ENCODE assay signal across 8 cellular contexts in the genomic region with DNA sequence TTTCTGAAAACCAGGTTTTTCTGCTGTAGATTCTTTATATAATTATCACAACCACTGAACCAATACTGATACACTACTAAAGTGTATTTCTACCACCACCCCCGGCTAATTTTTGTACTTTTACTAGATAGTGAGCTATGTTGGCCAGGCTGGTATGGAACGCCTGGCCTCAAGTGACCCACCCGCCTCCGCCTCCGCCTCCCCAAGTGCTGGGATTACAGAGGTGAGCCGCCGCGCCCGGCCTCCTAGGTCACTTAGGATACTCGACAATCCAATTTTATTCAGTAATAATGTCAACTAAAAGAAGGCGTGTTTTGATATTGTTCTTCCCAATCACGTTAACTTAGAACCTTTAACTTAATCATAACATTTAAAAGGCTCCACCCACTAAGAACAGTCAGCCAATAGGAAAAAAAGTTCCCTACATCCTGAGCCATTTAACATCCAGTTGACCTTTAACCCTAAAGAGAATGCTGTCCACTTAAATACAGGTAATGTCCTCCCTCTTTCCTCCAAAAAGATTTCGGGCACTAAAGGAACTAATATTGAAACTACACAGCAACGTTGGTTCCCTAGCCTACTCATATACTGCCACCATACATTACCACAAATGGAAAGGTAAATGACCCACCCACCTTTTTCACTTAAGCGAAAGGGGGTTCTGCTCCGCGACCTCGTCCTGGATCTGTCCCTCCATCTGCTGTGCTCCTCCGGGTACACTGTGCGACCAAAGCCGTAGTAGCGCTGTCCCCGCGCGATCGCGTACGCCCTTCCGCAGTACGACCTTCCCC. TPM values are rescaled to one million over a fixed set of nuclear protein-coding genes. Genes with fewer than 3 reads are reported as not detected.
A peak's percentile ranks its signal among the peaks of the same experiment; 100 is the strongest.
DNase-seq lines count a peak whose midpoint lies in the region; ATAC-seq and TF ChIP-seq lines count a peak whose summit lies in the region.

No MANE protein-coding gene starts in this region.

- DNase-seq in CD4-positive, CD25-positive, alpha-beta regulatory T cell = peak in 2 of 3 donors; percentile 8 to 40
- no peak for DNase-seq in activated CD4-positive, alpha-beta memory T cell treated with anti-CD3 and anti-CD28 coated beads for 36 hours
- no peak for DNase-seq in left ventricle myocardium inferior
- no peak for DNase-seq in retinal pigment epithelial cell (ENCODE audit: low read depth)
- no peak for DNase-seq in UCSD-AML1 (lab: John Stamatoyannopoulos, UW; ENCODE audit: unreplicated experiment)
- DNase-seq in omental fat pad (ENCODE audit: low spot score) = no peak

- TF ChIP-seq CTCF in left ventricle myocardium inferior (IDR thresholded peaks at IDR 0.05; ENCODE audit: borderline replicate concordance) = no peak
- TF ChIP-seq CTCF in retinal pigment epithelial cell (conservative IDR thresholded peaks at IDR 0.05; ENCODE audit: low read depth, low read length) = no peak
- TF ChIP-seq CTCF in omental fat pad (IDR thresholded peaks at IDR 0.05) = no peak

- H3K9me3 ChIP-seq in CD4-positive, CD25-positive, alpha-beta regulatory T cell (ENCODE audit: control insufficient read depth in 2 of 2, low read length in 2 of 2) = no peaks in the 10 kb centered on the region
- no peaks in the 10 kb centered on the region for H3K9me3 ChIP-seq in left ventricle myocardium inferior (replicated peaks)

- intact Hi-C loops in activated CD4-positive, alpha-beta memory T cell treated with anti-CD3 and anti-CD28 coated beads for 36 hours (cut with micrococcal nuclease) = loop anchor here (2.0 kb wide), 2 partner anchors 93 to 185 kb away; a partner anchor contains a TSS
- intact Hi-C loops in left ventricle myocardium inferior (cut with micrococcal nuclease) = loop anchor here (10.0 kb wide), 1 partner anchor 99 kb away; no protein-coding TSS in a partner anchor

- H3K4me3 Mint-ChIP-seq in CD4-positive, CD25-positive, alpha-beta regulatory T cell = peak overlapping the region; percentile 92 to 98 (median 98)
- H3K4me3 Mint-ChIP-seq in activated CD4-positive, alpha-beta memory T cell treated with anti-CD3 and anti-CD28 coated beads for 36 hours = peak overlapping the region; percentile 95

- H3K4me3 ChIP-seq in CD4-positive, CD25-positive, alpha-beta regulatory T cell (ENCODE audit: low read depth, low read length) = peak overlapping the region; percentile 94
- peak overlapping the region; percentile 96 for H3K4me3 ChIP-seq in left ventricle myocardium inferior
- H3K4me3 ChIP-seq in retinal pigment epithelial cell (ENCODE audit: low read length) = peak overlapping the region; percentile 99

- H3K4me1 ChIP-seq in CD4-positive, CD25-positive, alpha-beta regulatory T cell (ENCODE audit: control insufficient read depth, insufficient read depth, low read length, poor library complexity, severe bottlenecking) = peaks cover 56% of the 10 kb centered on the region
- H3K4me1 ChIP-seq in left ventricle myocardium inferior = peaks cover 69% of the 10 kb centered on the region

- H3K36me3 Mint-ChIP-seq in CD4-positive, CD25-positive, alpha-beta regulatory T cell = peaks cover 40% of the 10 kb centered on the region
- peaks cover 52% of the 10 kb centered on the region for H3K36me3 Mint-ChIP-seq in activated CD4-positive, alpha-beta memory T cell treated with anti-CD3 and anti-CD28 coated beads for 36 hours

- H3K27me3 Mint-ChIP-seq in CD4-positive, CD25-positive, alpha-beta regulatory T cell = peaks cover 6% of the 10 kb centered on the region
- H3K27me3 Mint-ChIP-seq in activated CD4-positive, alpha-beta memory T cell treated with anti-CD3 and anti-CD28 coated beads for 36 hours = peaks cover 3% of the 10 kb centered on the region

- peak overlapping the region; percentile 99 to 100 (median 100) for H3K27ac Mint-ChIP-seq in CD4-positive, CD25-positive, alpha-beta regulatory T cell
- H3K27ac Mint-ChIP-seq in activated CD4-positive, alpha-beta memory T cell treated with anti-CD3 and anti-CD28 coated beads for 36 hours = peak overlapping the region; percentile 99

- H3K27ac ChIP-seq in CD4-positive, CD25-positive, alpha-beta regulatory T cell (ENCODE audit: insufficient read depth, low read length, poor library complexity, severe bottlenecking) = peak overlapping the region; percentile 99
- H3K27ac ChIP-seq in left ventricle myocardium inferior (replicated peaks) = peak overlapping the region; percentile 100

- H3K27me3 ChIP-seq in CD4-positive, CD25-positive, alpha-beta regulatory T cell (ENCODE audit: control insufficient read depth, insufficient read depth, low read length) = no peaks in the 10 kb centered on the region
- H3K27me3 ChIP-seq in left ventricle myocardium inferior (ENCODE audit: low read depth) = no peaks in the 10 kb centered on the region

- H3K9me3 Mint-ChIP-seq in CD4-positive, CD25-positive, alpha-beta regulatory T cell = no peaks in the 10 kb centered on the region
- H3K9me3 Mint-ChIP-seq in activated CD4-positive, alpha-beta memory T cell treated with anti-CD3 and anti-CD28 coated beads for 36 hours = no peaks in the 10 kb centered on the region

- POLR2A ChIA-PET in activated CD4-positive, alpha-beta memory T cell treated with anti-CD3 and anti-CD28 coated beads for 36 hours (lab: Charles Lee) = interaction anchor here (1.9 to 2.0 kb wide), 2 partner anchors 13 to 14 kb away, joined by 10 to 29 read pairs; a partner anchor contains a TSS

- H3K36me3 ChIP-seq in CD4-positive, CD25-positive, alpha-beta regulatory T cell (ENCODE audit: control insufficient read depth, insufficient read depth, low read length) = peaks cover 41% of the 10 kb centered on the region
- H3K36me3 ChIP-seq in left ventricle myocardium inferior = peaks cover 56% of the 10 kb centered on the region

- no peak for ATAC-seq in CD4-positive, CD25-positive, alpha-beta regulatory T cell (ENCODE audit: low read depth in 2 of 2)
- ATAC-seq in HG03342 (IDR thresholded peaks at IDR 0.05; ENCODE audit: unreplicated experiment) (peak; percentile 4), HG02973 (IDR thresholded peaks at IDR 0.05; ENCODE audit: unreplicated experiment) (no peak), omental fat pad (ENCODE audit: low FRiP score) (no peak)

- CTCF ChIA-PET in activated CD4-positive, alpha-beta memory T cell treated with anti-CD3 and anti-CD28 coated beads for 36 hours (lab: Charles Lee) = no interaction called here

- H3K4me1 Mint-ChIP-seq in CD4-positive, CD25-positive, alpha-beta regulatory T cell = peaks cover 27 to 63% (median 52%) of the 10 kb centered on the region in 4 donors
- H3K4me1 Mint-ChIP-seq in activated CD4-positive, alpha-beta memory T cell treated with anti-CD3 and anti-CD28 coated beads for 36 hours (ENCODE audit: low read depth) = peaks cover 44% of the 10 kb centered on the region

RNA-seq across cellular contexts. Expression of a gene that starts 1.2 kb away (rescaled TPM):
- total RNA-seq in CD4-positive, CD25-positive, alpha-beta regulatory T cell = 571 TPM
- polyA plus RNA-seq in CD4-positive, CD25-positive, alpha-beta regulatory T cell = 10 to 100 TPM; 50.9 to 72.3 (median 60.2) TPM
- 100 to 1,000 TPM; 123 to 143 TPM for total RNA-seq in activated CD4-positive, alpha-beta memory T cell treated with anti-CD3 and anti-CD28 coated beads for 36 hours
- total RNA-seq in left ventricle myocardium inferior (41.1 TPM), omental fat pad (100 to 1,000 TPM in 2 of 4 donors, 10 to 100 TPM in 2; 98.7 to 236 (median 103) TPM)

RNA-seq across cellular contexts. Expression of a gene that starts 13.7 kb away (rescaled TPM):
- 65.6 TPM for total RNA-seq in CD4-positive, CD25-positive, alpha-beta regulatory T cell
- polyA plus RNA-seq in CD4-positive, CD25-positive, alpha-beta regulatory T cell = 10 to 100 TPM; 76.3 to 97.1 (median 85.8) TPM
- total RNA-seq in activated CD4-positive, alpha-beta memory T cell treated with anti-CD3 and anti-CD28 coated beads for 36 hours = 10 to 100 TPM; 45.1 to 45.6 TPM
- total RNA-seq in left ventricle myocardium inferior = 35.1 TPM
- total RNA-seq in omental fat pad = 10 to 100 TPM; 37.0 to 57.4 (median 47.4) TPM

RNA-seq across cellular contexts. Expression of a gene that starts 26.3 kb away (rescaled TPM):
- total RNA-seq in CD4-positive, CD25-positive, alpha-beta regulatory T cell = 0.20 TPM
- polyA plus RNA-seq in CD4-positive, CD25-positive, alpha-beta regulatory T cell = under 1 TPM; 0.10 to 0.48 (median 0.36) TPM
- not detected for total RNA-seq in activated CD4-positive, alpha-beta memory T cell treated with anti-CD3 and anti-CD28 coated beads for 36 hours
- not detected for total RNA-seq in left ventricle myocardium inferior
- not detected for total RNA-seq in omental fat pad

Comparison
In these comparisons a context has a peak if more than half of its experiments do, and no peak if none do; other contexts are left out.
1. DNase-seq: peak in CD4-positive, CD25-positive, alpha-beta regulatory T cell (2 of 3); none in activated CD4-positive, alpha-beta memory T cell treated with anti-CD3 and anti-CD28 coated beads for 36 hours (single experiment), left ventricle myocardium inferior (single experiment), retinal pigment epithelial cell (single experiment), UCSD-AML1 (single experiment) and omental fat pad (single experiment).
2. Peak in every context shown above with its lines, with median percentiles within 50 percentile points of each other: H3K4me3 ChIP-seq.